12 cellular contexts compared by ENCODE assay signal in the genomic region with DNA sequence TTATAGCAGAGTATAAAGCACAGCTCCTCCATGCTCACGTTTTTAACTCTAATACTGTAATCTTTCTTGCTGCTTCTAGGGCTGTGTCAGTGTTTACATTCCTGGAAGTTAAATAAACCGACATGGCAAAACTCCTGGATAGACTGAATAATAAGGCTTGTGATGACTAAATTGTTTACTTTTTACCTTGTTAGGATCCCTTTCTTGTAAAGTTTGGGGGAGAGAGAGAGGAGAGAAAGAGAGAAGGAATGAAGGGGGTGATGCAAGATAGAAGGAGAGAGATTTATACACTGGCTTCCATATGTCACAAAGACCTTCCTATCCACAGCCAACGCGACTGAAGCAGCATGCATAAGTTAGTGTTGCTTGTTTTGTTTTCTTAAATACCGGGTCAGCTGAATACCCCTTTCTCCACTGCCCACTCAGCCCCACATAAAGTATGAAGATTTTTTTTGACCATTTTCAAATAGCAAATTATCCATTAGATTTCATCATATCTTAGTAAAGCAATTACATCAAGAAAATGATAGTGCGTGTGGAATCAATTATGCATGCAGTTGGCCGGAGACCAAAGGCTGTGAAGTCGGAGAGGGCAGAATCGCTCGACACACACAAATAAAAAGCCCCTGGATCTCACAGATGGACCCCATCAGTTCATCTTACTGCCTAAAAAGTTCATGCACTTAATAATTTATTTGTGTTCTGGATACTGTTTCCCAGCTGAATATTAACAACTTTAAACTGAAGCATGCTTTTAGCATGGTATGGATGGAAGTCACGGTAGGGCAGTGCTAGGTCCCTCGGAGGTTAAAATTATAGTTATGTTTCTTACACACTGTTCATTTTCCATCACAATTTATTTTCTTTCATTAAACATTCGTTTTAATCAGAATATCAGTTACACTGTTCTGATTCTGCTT. TPM values are rescaled to one million over a fixed set of nuclear protein-coding genes. Genes with fewer than 3 reads are reported as not detected.
DNase-seq lines count a peak whose midpoint lies in the region; ATAC-seq and TF ChIP-seq lines count a peak whose summit lies in the region.
"Had no signal": no experiment of that assay in that cellular context is flagged by ENCODE, and none has a peak within 500 bp of the region (broad histone marks: within the 10 kb centered on the region; RNA-seq: fewer than 3 reads in every experiment).

No MANE protein-coding gene starts in this region.

- peaks cover 100% of the 10 kb centered on the region for H3K4me1 ChIP-seq in Karpas-422 (ENCODE audit: low read length)

- H3K27ac ChIP-seq in Karpas-422 (ENCODE audit: low read length): peak overlapping the region; percentile 69
- H3K27ac ChIP-seq: upper lobe of left lung had no signal

- DNase-seq in COR-L47 (lab: John Stamatoyannopoulos, UW): peak; percentile 33
- no peak for DNase-seq in Karpas-422
- no peak for DNase-seq in chondrocyte (ENCODE audit: low spot score)
- DNase-seq in nephron progenitor cell: no peak
- no peak for DNase-seq in SW480 (ENCODE audit: low spot score)
- DNase-seq in HEK293T (ENCODE audit: extremely low spot score): no peak
- DNase-seq: GDM1, nucleus accumbens, upper lobe of left lung had no signal

- CTCF ChIA-PET in HEK293T (lab: Yijun Ruan, JAX): interaction anchor here (0.6 to 0.7 kb wide), 2 partner anchors 48 to 68 kb away, joined by 3 read pairs; no protein-coding TSS in a partner anchor

- H3K27me3 Mint-ChIP-seq in chondrocyte (ENCODE audit: low read depth): no peaks in the 10 kb centered on the region
- peaks cover 27% of the 10 kb centered on the region for H3K27me3 Mint-ChIP-seq in nephron progenitor cell (ENCODE audit: low read depth, poor library complexity)

- TF ChIP-seq CTCF in chondrocyte (IDR thresholded peaks at IDR 0.05) (no peak), nephron progenitor cell (IDR thresholded peaks at IDR 0.05) (no peak)

- no peaks in the 10 kb centered on the region for H3K9me3 ChIP-seq in Karpas-422 (ENCODE audit: low read length)
- H3K9me3 ChIP-seq: upper lobe of left lung had no signal

- H4K20me1 ChIP-seq in Karpas-422 (ENCODE audit: insufficient read depth, low read depth, low read length): peaks cover 69% of the 10 kb centered on the region; the same call in 1 of the 2 replicates

- peaks cover 100% of the 10 kb centered on the region for H3K79me2 ChIP-seq in Karpas-422 (ENCODE audit: low read length)

- H2AFZ ChIP-seq in Karpas-422 (ENCODE audit: low read length): no peak overlapping the region

- H3K36me3 Mint-ChIP-seq in chondrocyte (ENCODE audit: low read depth) (peaks cover 1% of the 10 kb centered on the region), nephron progenitor cell (ENCODE audit: low read depth) (no peaks in the 10 kb centered on the region)

- H3K4me1 Mint-ChIP-seq in chondrocyte (ENCODE audit: low read depth) (peaks cover 57% of the 10 kb centered on the region), nephron progenitor cell (peaks cover 81% of the 10 kb centered on the region)
- H3K4me1 Mint-ChIP-seq: central memory CD8-positive, alpha-beta T cell had no signal

- no peaks in the 10 kb centered on the region for H3K9me2 ChIP-seq in Karpas-422 (replicated peaks; ENCODE audit: insufficient read depth, low read length)

- ATAC-seq in GM19395 (IDR thresholded peaks at IDR 0.05; ENCODE audit: unreplicated experiment) (no peak), HG03097 (IDR thresholded peaks at IDR 0.05; ENCODE audit: low FRiP score, unreplicated experiment) (no peak)

- POLR2A ChIA-PET in HEK293T (lab: Yijun Ruan, JAX): interaction anchor here (0.7 to 1.2 kb wide), 4 partner anchors 17 to 80 kb away, joined by 3 to 4 read pairs (median 3); no protein-coding TSS in a partner anchor

- peak overlapping the region; percentile 18; the same call in 1 of the 2 replicates for H3K9ac ChIP-seq in Karpas-422 (ENCODE audit: low read length)

- H3K4me2 ChIP-seq in Karpas-422 (ENCODE audit: low read depth, low read length, poor library complexity, severe bottlenecking): peak overlapping the region; percentile 44

- no peaks in the 10 kb centered on the region for H3K27me3 ChIP-seq in Karpas-422 (ENCODE audit: low read length)

- H3K27ac Mint-ChIP-seq in chondrocyte (ENCODE audit: unreplicated experiment) (peak overlapping the region; percentile 70), nephron progenitor cell (no peak overlapping the region)

- H3K36me3 ChIP-seq in Karpas-422 (ENCODE audit: insufficient read depth, low read length): peaks cover 49% of the 10 kb centered on the region; the same call in 1 of the 2 replicates
- H3K36me3 ChIP-seq: upper lobe of left lung had no signal

- H3K4me3 Mint-ChIP-seq in chondrocyte (ENCODE audit: unreplicated experiment) (no peak overlapping the region), nephron progenitor cell (peak overlapping the region; percentile 14)
- H3K4me3 Mint-ChIP-seq: central memory CD8-positive, alpha-beta T cell had no signal

- H3K4me3 ChIP-seq in Karpas-422 (ENCODE audit: low read length): no peak overlapping the region
- H3K4me3 ChIP-seq: upper lobe of left lung had no signal

- H3K9me3 Mint-ChIP-seq in chondrocyte (ENCODE audit: low read depth) (no peaks in the 10 kb centered on the region), nephron progenitor cell (no peaks in the 10 kb centered on the region)
- H3K9me3 Mint-ChIP-seq: central memory CD8-positive, alpha-beta T cell had no signal

TF ChIP-seq in HEK293T, 16 proteins besides CTCF, POLR2A, EP300 and RAD21:
- TF ChIP-seq CTBP1 (IDR thresholded peaks at IDR 0.05; ENCODE audit: borderline replicate concordance) (no peak), SP1 (IDR thresholded peaks at IDR 0.05) (no peak), BHLHE40 (IDR thresholded peaks at IDR 0.05; ENCODE audit: borderline replicate concordance) (no peak), LEF1 (IDR thresholded peaks at IDR 0.05; ENCODE audit: borderline replicate concordance) (no peak), FOXA1 (IDR thresholded peaks at IDR 0.05) (no peak), ZNF384 (IDR thresholded peaks at IDR 0.05) (no peak), TARDBP (IDR thresholded peaks at IDR 0.05) (no peak), HDGF (IDR thresholded peaks at IDR 0.05; ENCODE audit: borderline replicate concordance) (no peak), PKNOX1 (IDR thresholded peaks at IDR 0.05) (no peak), NFRKB (IDR thresholded peaks at IDR 0.05) (no peak)
TF ChIP-seq in HEK293T: peak in this region for 0.

RNA-seq across cellular contexts. Expression of gene BCL11A, which starts 20.1 kb away (rescaled TPM):
- 159 and 190 TPM in 2 replicates for total RNA-seq in Karpas-422 (2014; rRNA removed; shearing (Covaris generic); ENCODE audit: low replicate concordance)
- total RNA-seq in chondrocyte: 11.1 to 15.4 TPM (median 13.4 TPM) in 3 replicates
